Comparison of ENCODE assay signal across 8 cellular contexts in the genomic region with DNA sequence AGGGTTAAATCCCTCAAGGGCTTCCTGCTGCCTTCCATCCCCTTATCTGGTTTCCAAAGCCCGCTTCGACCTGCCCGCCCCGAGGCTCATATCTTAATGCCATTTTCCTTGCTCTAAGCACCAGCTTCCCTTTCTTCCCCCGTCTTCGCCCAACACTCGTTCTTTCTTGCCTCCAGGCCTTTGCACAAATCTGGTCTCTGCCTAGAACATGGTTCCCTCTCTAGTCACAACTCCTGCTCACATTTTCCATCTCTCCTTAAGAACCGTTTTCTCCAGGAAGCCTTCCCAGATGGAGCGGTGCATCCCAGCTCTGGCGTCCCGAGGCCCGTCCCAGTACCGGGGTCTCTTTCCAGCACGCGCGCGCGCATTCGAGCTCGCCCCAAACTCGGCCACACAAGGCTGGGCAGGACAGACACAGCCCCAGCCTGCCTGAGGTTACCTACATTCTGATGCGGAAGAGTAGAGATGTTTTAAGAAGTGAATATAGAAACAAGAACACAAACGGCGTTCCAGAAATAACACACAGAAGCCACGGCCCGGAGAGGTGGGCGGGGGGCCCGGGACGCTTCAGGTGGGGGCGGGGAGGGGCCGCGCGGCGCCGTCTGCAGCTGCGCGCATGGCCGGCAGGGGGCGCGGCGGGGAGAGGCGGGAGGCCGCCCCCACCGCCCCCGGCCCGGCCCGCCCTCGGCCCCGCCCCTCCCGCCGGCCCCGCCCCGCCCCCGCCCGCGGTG. TPM values are rescaled to one million over a fixed set of nuclear protein-coding genes. Genes with fewer than 3 reads are reported as not detected.
DNase-seq lines count a peak whose midpoint lies in the region; ATAC-seq and TF ChIP-seq lines count a peak whose summit lies in the region.

A gene with protein sequence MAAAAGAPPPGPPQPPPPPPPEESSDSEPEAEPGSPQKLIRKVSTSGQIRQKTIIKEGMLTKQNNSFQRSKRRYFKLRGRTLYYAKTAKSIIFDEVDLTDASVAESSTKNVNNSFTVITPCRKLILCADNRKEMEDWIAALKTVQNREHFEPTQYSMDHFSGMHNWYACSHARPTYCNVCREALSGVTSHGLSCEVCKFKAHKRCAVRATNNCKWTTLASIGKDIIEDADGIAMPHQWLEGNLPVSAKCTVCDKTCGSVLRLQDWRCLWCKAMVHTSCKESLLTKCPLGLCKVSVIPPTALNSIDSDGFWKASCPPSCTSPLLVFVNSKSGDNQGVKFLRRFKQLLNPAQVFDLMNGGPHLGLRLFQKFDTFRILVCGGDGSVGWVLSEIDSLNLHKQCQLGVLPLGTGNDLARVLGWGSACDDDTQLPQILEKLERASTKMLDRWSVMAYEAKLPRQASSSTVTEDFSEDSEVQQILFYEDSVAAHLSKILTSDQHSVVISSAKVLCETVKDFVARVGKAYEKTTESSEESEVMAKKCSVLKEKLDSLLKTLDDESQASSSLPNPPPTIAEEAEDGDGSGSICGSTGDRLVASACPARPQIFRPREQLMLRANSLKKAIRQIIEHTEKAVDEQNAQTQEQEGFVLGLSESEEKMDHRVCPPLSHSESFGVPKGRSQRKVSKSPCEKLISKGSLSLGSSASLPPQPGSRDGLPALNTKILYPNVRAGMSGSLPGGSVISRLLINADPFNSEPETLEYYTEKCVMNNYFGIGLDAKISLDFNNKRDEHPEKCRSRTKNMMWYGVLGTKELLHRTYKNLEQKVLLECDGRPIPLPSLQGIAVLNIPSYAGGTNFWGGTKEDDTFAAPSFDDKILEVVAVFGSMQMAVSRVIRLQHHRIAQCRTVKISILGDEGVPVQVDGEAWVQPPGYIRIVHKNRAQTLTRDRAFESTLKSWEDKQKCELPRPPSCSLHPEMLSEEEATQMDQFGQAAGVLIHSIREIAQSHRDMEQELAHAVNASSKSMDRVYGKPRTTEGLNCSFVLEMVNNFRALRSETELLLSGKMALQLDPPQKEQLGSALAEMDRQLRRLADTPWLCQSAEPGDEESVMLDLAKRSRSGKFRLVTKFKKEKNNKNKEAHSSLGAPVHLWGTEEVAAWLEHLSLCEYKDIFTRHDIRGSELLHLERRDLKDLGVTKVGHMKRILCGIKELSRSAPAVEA (plus strand): TSS at position 726 of the 731 bp plus-strand sequence. CDS start 25 bp downstream, outside the sequence.

- H3K4me3 ChIP-seq in A673 (ENCODE audit: low read depth, low read length, poor library complexity, severe bottlenecking), result peak within 1 kb of the TSS; percentile 61
- H3K4me3 ChIP-seq in endocrine pancreas (ENCODE audit: control insufficient read depth, insufficient read depth, low read length), result peak within 1 kb of the TSS; percentile 62
- peak within 1 kb of the TSS; percentile 84 for H3K4me3 ChIP-seq in mononuclear cell (ENCODE audit: low read length)

- H3K9me3 ChIP-seq in A673 (ENCODE audit: low read depth, low read length, poor library complexity, severe bottlenecking), result no peaks in the 10 kb centered on the region
- H3K9me3 ChIP-seq in endocrine pancreas (ENCODE audit: control insufficient read depth, low read length), result no peaks in the 10 kb centered on the region
- H3K9me3 ChIP-seq in mononuclear cell (ENCODE audit: low read depth, low read length), result no peaks in the 10 kb centered on the region

- intact Hi-C loops in A673 (cut with micrococcal nuclease; ENCODE audit: unreplicated experiment), result no loop called here

- H3K4me1 ChIP-seq in A673 (ENCODE audit: insufficient read depth, low read length, poor library complexity, severe bottlenecking) (peaks cover 41% of the 10 kb centered on the region), endocrine pancreas (ENCODE audit: control insufficient read depth, insufficient read depth, low read length) (peaks cover 5% of the 10 kb centered on the region), mononuclear cell (ENCODE audit: insufficient read depth, low read length) (peaks cover 89% of the 10 kb centered on the region)

- DNase-seq in A673 (ENCODE audit: low spot score), result peak; percentile 72
- DNase-seq in NCI-H748 (lab: John Stamatoyannopoulos, UW; ENCODE audit: unreplicated experiment), result peak; percentile 67
- DNase-seq in activated CD8-positive, alpha-beta memory T cell treated with anti-CD3 and anti-CD28 coated beads for 4 hours (ENCODE audit: low read depth in 2 of 2), result peak; percentile 59 to 63
- DNase-seq in stimulated activated CD8-positive, alpha-beta memory T cell treated with anti-CD3 and anti-CD28 coated beads, Interleukin-4, amount 100 ng/mL, for 24 hours (ENCODE audit: low read depth), result peak; percentile 70

- CTCF ChIA-PET in A673 (lab: Charles Lee), result interaction anchor here (0.6 to 0.7 kb wide), 4 partner anchors 25 to 543 kb away, joined by 3 to 8 read pairs (median 6); no protein-coding TSS in a partner anchor

- peak; percentile 41; the same call in 1 of the 2 replicates for TF ChIP-seq CTCF in A673 (conservative IDR thresholded peaks at IDR 0.05; ENCODE audit: low read depth, low read length)

- peak within 1 kb of the TSS; percentile 54 for H3K9ac ChIP-seq in endocrine pancreas (ENCODE audit: control insufficient read depth, insufficient read depth, low read length)

- POLR2A ChIA-PET in A673 (lab: Charles Lee; ENCODE audit: low non-redundant PET), result interaction anchor here (0.5 to 0.6 kb wide), 2 partner anchors 711 to 889 kb away, joined by 4 to 6 read pairs; no protein-coding TSS in a partner anchor

- H3K27ac ChIP-seq in A673 (ENCODE audit: low read depth, low read length, poor library complexity, severe bottlenecking), result peak within 1 kb of the TSS; percentile 78

- ATAC-seq in GM18505 (IDR thresholded peaks at IDR 0.05; ENCODE audit: unreplicated experiment) (peak; percentile 42), HG03045 (IDR thresholded peaks at IDR 0.05; ENCODE audit: unreplicated experiment) (peak; percentile 49)

- peaks cover 9% of the 10 kb centered on the region for H3K36me3 ChIP-seq in A673 (ENCODE audit: insufficient read depth, low read length, poor library complexity, severe bottlenecking)
- H3K36me3 ChIP-seq in endocrine pancreas (ENCODE audit: control insufficient read depth, insufficient read depth, low read length), result no peaks in the 10 kb centered on the region

- H3K27me3 ChIP-seq in A673 (replicated peaks; ENCODE audit: insufficient read depth, low read depth, low read length, poor library complexity) (no peaks in the 10 kb centered on the region), endocrine pancreas (ENCODE audit: control insufficient read depth, insufficient read depth, low read length) (no peaks in the 10 kb centered on the region), mononuclear cell (ENCODE audit: insufficient read depth, low read length) (no peaks in the 10 kb centered on the region)

- peak; percentile 76 for TF ChIP-seq POLR2A in GM18505 (IDR thresholded peaks at IDR 0.05; ENCODE audit: borderline replicate concordance, extremely low read depth, insufficient read depth, insufficient read length)

- BruUV-seq in A673 (replicated peaks; lab: Mats Ljungman, UMichigan), result TSS peak; percentile 44

RNA-seq across cellular contexts. Expression of the gene that starts here (rescaled TPM):
- 106 and 128 TPM in 2 replicates for total RNA-seq in A673 (2021)
- total RNA-seq in mononuclear cell, result 71.8 TPM

Comparison
In these comparisons a context has a peak if more than half of its experiments do, and no peak if none do; other contexts are left out.
1. Peak in every context shown above with its lines: DNase-seq, ATAC-seq, H3K4me3 ChIP-seq and H3K27ac ChIP-seq.